ENCODE assay signal across 14 cellular contexts in genomic region chr2:65553504-65554074, GRCh38.
DNase-seq lines count a peak whose midpoint lies in the region; ATAC-seq and TF ChIP-seq lines count a peak whose summit lies in the region.
"Had no signal": no experiment of that assay in that cellular context is flagged by ENCODE, and none has a peak within 500 bp of the region (broad histone marks: within the 10 kb centered on the region; RNA-seq: fewer than 3 reads in every experiment).

No MANE protein-coding gene starts in this region.

- H3K4me1 ChIP-seq in PC-9 (replicated peaks; ENCODE audit: insufficient read depth): peaks cover 31% of the 10 kb centered on the region
- H3K4me1 ChIP-seq in transverse colon: peaks cover 0 to 5% (median 4%) of the 10 kb centered on the region in 4 donors

- TF ChIP-seq EP300 in transverse colon (IDR thresholded peaks at IDR 0.05; ENCODE audit: low read depth): no peak

- TF ChIP-seq CTCF in PC-9 (conservative IDR thresholded peaks at IDR 0.05) (peak; percentile 5; the same call in 1 of the 2 replicates), glutamatergic neuron (IDR thresholded peaks at IDR 0.05; ENCODE audit: partially characterized antibody, unreplicated experiment) (peak; percentile 24), transverse colon (IDR thresholded peaks at IDR 0.05) (peak in 1 of 5 experiments; percentile 9)

- no peaks in the 10 kb centered on the region for H4K20me1 ChIP-seq in PC-9 (ENCODE audit: insufficient read depth)

- 52 to 68% methylated on average over 3 to 10 of the region's 10 CpGs for WGBS in transverse colon (ENCODE audit: low coverage in 1 of 2), 2 donors

- H3K9me2 ChIP-seq in PC-9 (ENCODE audit: insufficient read depth): no peaks in the 10 kb centered on the region

- peaks cover 18% of the 10 kb centered on the region for H3F3A ChIP-seq in PC-9 (ENCODE audit: insufficient read depth, low read depth)

- H3K4me2 ChIP-seq in PC-9: peak overlapping the region; percentile 27

- peaks cover 4% of the 10 kb centered on the region for H3K9me3 Mint-ChIP-seq in glutamatergic neuron (ENCODE audit: unreplicated experiment)
- H3K9me3 Mint-ChIP-seq: activated B cell treated with CpG ODN at 0.5 μM for 24 hours; CD8-positive, alpha-beta T cell; neural crest cell; T-cell had no signal

- H3K27me3 Mint-ChIP-seq in glutamatergic neuron (ENCODE audit: unreplicated experiment): peaks cover 11% of the 10 kb centered on the region

- H3K4me3 ChIP-seq in PC-9 (no peak overlapping the region), transverse colon (no peak overlapping the region)
- H3K4me3 ChIP-seq: lung, tibial nerve had no signal

- intact Hi-C loops in PC-9 (cut with micrococcal nuclease; ENCODE audit: unreplicated experiment) (loop anchor here (1.0 to 2.0 kb wide), 7 partner anchors 20 to 288 kb away; no protein-coding TSS in a partner anchor), sciatic nerve (cut with DNase I) (loop anchor here (5.0 kb wide), 1 partner anchor 291 kb away; no protein-coding TSS in a partner anchor), transverse colon (cut with DNase I; ENCODE audit: low total_unique reads) (loop anchor here (5.0 kb wide), 1 partner anchor 286 kb away; no protein-coding TSS in a partner anchor)

- ATAC-seq in sciatic nerve: peak; percentile 10
- ATAC-seq in HG02852 (IDR thresholded peaks at IDR 0.05; ENCODE audit: unreplicated experiment): no peak

- in situ Hi-C loops in G401 (cut with HindIII; ENCODE audit: low sequenced_read_pairs): no loop called here
- in situ Hi-C loops in transverse colon (cut with MboI; ENCODE audit: low pct_ligation_motif_present in 1 of 4, low pct_unique_long_range_greater_than_20kb in 1 of 4, low sequenced_read_pairs in 3 of 4): loop anchor here (5.0 to 25.0 kb wide), 4 partner anchors 289 to 641 kb away; partner anchors contain the start of gene CEP68 (in 2 of the 4)

- H3K27me3 ChIP-seq in PC-9 (ENCODE audit: insufficient read depth, low read depth) (no peaks in the 10 kb centered on the region), transverse colon (no peaks in the 10 kb centered on the region)
- H3K27me3 ChIP-seq: tibial nerve had no signal

- no peak overlapping the region; the same call in 1 of the 2 replicates for H2AFZ ChIP-seq in PC-9

- POLR2A ChIA-PET in PC-9 (lab: Charles Lee; ENCODE audit: unreplicated experiment): no interaction called here

- CTCF ChIA-PET in PC-9 (lab: Charles Lee): interaction anchor here (0.6 to 0.8 kb wide), 2 partner anchors 22 to 118 kb away, joined by 3 to 8 read pairs; no protein-coding TSS in a partner anchor

- H3K36me3 ChIP-seq in PC-9 (ENCODE audit: low read depth): no peaks in the 10 kb centered on the region
- no peaks in the 10 kb centered on the region for H3K36me3 ChIP-seq in transverse colon
- H3K36me3 ChIP-seq: tibial nerve had no signal

- H3K4me1 Mint-ChIP-seq in glutamatergic neuron (ENCODE audit: low read depth, unreplicated experiment): peaks cover 5% of the 10 kb centered on the region

- TF ChIP-seq POLR2A in transverse colon (IDR thresholded peaks at IDR 0.05): no peak

- no peaks in the 10 kb centered on the region for H3K36me3 Mint-ChIP-seq in glutamatergic neuron (ENCODE audit: unreplicated experiment)
- H3K36me3 Mint-ChIP-seq: CD8-positive, alpha-beta T cell; T-cell had no signal

- no peak overlapping the region for H3K27ac Mint-ChIP-seq in glutamatergic neuron (ENCODE audit: unreplicated experiment)
- H3K27ac Mint-ChIP-seq: activated B cell treated with CpG ODN at 0.5 μM for 24 hours; CD8-positive, alpha-beta T cell; T-cell had no signal

- H3K79me2 ChIP-seq in PC-9 (ENCODE audit: low read depth): no peaks in the 10 kb centered on the region

- peak; percentile 47 for DNase-seq in G401 (ENCODE audit: low spot score)
- no peak for DNase-seq in PC-9
- no peak for DNase-seq in glutamatergic neuron
- DNase-seq in sciatic nerve (ENCODE audit: low spot score): no peak
- no peak for DNase-seq in NCI-H774 (lab: John Stamatoyannopoulos, UW)
- no peak for DNase-seq in transverse colon
- DNase-seq: activated B cell treated with CpG ODN at 0.5 μM for 24 hours had no signal

- no peak overlapping the region for H3K27ac ChIP-seq in PC-9
- no peak overlapping the region for H3K27ac ChIP-seq in transverse colon
- H3K27ac ChIP-seq: HL-60, tibial nerve had no signal

- H3K9me3 ChIP-seq in PC-9 (ENCODE audit: insufficient read depth, low read depth) (no peaks in the 10 kb centered on the region), transverse colon (no peaks in the 10 kb centered on the region)
- H3K9me3 ChIP-seq: tibial nerve had no signal

- no peak overlapping the region for H3K4me3 Mint-ChIP-seq in glutamatergic neuron (ENCODE audit: unreplicated experiment)
- H3K4me3 Mint-ChIP-seq: activated B cell treated with CpG ODN at 0.5 μM for 24 hours; CD8-positive, alpha-beta T cell; neural crest cell; T-cell had no signal

- BruUV-seq in PC-9 (replicated peaks; lab: Mats Ljungman, UMichigan): no TSS peak
